Comparison of ENCODE assay signal across 1 cellular context in the genomic region with DNA sequence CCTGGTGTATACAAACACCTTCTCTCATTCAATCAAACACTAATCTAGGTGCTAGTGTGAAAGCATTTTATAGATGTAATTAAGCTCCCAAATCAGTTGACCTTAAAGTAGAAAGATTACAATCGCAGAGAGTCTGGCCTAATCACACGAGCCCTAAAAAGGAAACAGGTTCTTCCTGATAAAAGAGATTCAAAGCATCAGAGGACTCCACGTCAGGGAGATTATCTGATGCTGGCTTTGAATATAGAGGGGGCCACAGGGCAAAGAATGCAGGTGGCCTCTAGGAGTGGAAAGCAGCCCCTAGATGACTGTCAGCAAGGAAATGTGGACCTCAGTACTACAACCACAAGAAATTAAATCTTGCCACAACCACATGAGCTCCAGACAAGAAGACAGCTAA.
TF ChIP-seq lines count a peak whose summit lies in the region.

No MANE protein-coding gene starts in this region.

TF ChIP-seq in GM23338, 12 proteins besides CTCF, POLR2A, EP300 and RAD21 (continued from another document):
- TF ChIP-seq, protein P1, sequence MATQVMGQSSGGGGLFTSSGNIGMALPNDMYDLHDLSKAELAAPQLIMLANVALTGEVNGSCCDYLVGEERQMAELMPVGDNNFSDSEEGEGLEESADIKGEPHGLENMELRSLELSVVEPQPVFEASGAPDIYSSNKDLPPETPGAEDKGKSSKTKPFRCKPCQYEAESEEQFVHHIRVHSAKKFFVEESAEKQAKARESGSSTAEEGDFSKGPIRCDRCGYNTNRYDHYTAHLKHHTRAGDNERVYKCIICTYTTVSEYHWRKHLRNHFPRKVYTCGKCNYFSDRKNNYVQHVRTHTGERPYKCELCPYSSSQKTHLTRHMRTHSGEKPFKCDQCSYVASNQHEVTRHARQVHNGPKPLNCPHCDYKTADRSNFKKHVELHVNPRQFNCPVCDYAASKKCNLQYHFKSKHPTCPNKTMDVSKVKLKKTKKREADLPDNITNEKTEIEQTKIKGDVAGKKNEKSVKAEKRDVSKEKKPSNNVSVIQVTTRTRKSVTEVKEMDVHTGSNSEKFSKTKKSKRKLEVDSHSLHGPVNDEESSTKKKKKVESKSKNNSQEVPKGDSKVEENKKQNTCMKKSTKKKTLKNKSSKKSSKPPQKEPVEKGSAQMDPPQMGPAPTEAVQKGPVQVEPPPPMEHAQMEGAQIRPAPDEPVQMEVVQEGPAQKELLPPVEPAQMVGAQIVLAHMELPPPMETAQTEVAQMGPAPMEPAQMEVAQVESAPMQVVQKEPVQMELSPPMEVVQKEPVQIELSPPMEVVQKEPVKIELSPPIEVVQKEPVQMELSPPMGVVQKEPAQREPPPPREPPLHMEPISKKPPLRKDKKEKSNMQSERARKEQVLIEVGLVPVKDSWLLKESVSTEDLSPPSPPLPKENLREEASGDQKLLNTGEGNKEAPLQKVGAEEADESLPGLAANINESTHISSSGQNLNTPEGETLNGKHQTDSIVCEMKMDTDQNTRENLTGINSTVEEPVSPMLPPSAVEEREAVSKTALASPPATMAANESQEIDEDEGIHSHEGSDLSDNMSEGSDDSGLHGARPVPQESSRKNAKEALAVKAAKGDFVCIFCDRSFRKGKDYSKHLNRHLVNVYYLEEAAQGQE (IDR thresholded peaks at IDR 0.05; ENCODE audit: unreplicated experiment) = no peak
- TF ChIP-seq ZNF114 (CRISPR knock-in tag; IDR thresholded peaks at IDR 0.05) (no peak), STAT1 (IDR thresholded peaks at IDR 0.05; ENCODE audit: unreplicated experiment) (no peak)
TF ChIP-seq in GM23338: peak in this region for 0.
